In genomic region chr9:91038483-91039124, GRCh38 we compare ENCODE assay signal across 1 cellular context.
TF ChIP-seq lines count a peak whose summit lies in the region.

No MANE protein-coding gene starts in this region.

TF ChIP-seq in HepG2, 621 proteins besides CTCF, POLR2A, EP300 and RAD21 (continued from another document):
- TF ChIP-seq SMC3 (IDR thresholded peaks at IDR 0.05; ENCODE audit: low read length) (no peak), POLR2AphosphoS5 (IDR thresholded peaks at IDR 0.05; ENCODE audit: low read depth, low read length) (peak; percentile 15; the same call in 1 of the 2 replicates), KDM3A (CRISPR knock-in tag; IDR thresholded peaks at IDR 0.05; ENCODE audit: low read depth) (no peak), NFIB (CRISPR knock-in tag; IDR thresholded peaks at IDR 0.05; ENCODE audit: borderline replicate concordance) (no peak)
